ENCODE assay signal across 1 cellular context in the genomic region with DNA sequence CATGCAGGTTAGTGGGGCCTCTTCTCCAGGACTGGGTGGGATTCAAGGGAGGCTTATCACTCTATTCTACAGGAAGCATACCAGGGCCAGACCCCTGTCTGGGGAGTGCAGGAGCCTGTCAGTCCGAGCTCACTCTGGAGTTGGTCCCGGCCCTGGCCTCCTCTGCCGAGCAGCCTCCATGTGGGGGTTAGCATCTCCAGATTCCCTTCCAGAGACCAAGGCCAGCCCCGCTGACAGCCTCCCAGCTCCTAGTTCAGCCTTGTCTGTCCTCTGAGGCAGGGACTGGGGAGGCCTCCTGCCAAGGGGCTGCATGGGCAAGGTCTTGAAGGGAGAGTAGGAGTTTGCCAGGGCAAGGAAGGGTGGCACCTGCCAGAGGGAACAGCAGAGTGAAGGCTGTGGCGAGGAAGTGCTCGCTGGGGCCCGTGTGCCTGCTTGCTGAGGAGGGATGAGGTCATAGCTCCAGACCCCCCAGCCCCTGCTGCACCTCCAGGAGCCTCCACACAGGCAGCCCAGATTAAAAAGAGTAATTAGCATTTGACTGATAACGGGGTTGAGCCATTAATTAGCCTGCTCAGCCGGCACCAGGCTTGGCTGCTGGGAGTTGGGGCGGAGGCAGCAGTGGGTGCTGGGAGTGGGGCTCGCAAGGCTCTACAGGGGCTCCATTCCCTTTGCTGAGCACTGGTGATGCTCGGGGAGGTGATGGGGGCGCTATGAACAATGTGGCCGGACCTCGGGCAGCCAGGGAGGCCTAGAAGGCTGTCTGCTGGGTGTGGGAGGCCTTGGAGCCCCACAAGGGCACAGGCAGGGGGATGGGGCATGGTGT.
TF ChIP-seq lines count a peak whose summit lies in the region.

No MANE protein-coding gene starts in this region.

TF ChIP-seq in WTC11, 78 proteins besides CTCF, POLR2A, EP300 and RAD21:
- TF ChIP-seq RELA (CRISPR knock-in tag; IDR thresholded peaks at IDR 0.05; ENCODE audit: borderline replicate concordance) = no peak
- TF ChIP-seq, protein P1, sequence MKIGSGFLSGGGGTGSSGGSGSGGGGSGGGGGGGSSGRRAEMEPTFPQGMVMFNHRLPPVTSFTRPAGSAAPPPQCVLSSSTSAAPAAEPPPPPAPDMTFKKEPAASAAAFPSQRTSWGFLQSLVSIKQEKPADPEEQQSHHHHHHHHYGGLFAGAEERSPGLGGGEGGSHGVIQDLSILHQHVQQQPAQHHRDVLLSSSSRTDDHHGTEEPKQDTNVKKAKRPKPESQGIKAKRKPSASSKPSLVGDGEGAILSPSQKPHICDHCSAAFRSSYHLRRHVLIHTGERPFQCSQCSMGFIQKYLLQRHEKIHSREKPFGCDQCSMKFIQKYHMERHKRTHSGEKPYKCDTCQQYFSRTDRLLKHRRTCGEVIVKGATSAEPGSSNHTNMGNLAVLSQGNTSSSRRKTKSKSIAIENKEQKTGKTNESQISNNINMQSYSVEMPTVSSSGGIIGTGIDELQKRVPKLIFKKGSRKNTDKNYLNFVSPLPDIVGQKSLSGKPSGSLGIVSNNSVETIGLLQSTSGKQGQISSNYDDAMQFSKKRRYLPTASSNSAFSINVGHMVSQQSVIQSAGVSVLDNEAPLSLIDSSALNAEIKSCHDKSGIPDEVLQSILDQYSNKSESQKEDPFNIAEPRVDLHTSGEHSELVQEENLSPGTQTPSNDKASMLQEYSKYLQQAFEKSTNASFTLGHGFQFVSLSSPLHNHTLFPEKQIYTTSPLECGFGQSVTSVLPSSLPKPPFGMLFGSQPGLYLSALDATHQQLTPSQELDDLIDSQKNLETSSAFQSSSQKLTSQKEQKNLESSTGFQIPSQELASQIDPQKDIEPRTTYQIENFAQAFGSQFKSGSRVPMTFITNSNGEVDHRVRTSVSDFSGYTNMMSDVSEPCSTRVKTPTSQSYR (CRISPR knock-in tag; IDR thresholded peaks at IDR 0.05) = 0 out of 2 replicates have a peak, but pooled peaks have one; percentile 48
